Comparison of ENCODE assay signal across 33 cellular contexts in genomic region chr9:124680049-124680448, GRCh38.
"Had no signal": no experiment of that assay in that cellular context is flagged by ENCODE, and none has a peak within 500 bp of the region (broad histone marks: within the 10 kb centered on the region; RNA-seq: fewer than 3 reads in every experiment).

No MANE protein-coding gene starts in this region.

- ATAC-seq: activated CD4-positive, CD25-positive, alpha-beta regulatory T cell treated with anti-CD3 and anti-CD28 coated beads, Interleukin-2, amount 50 U/mL, for 24 hours; activated CD8-positive, alpha-beta memory T cell treated with anti-CD3 and anti-CD28 coated beads, Interleukin-2, amount 10 ng/mL, durations not matched to agents 7 days and 5 days; activated CD8-positive, alpha-beta T cell treated with anti-CD3 and anti-CD28 coated beads, Interleukin-2, amount 10 ng/mL, durations not matched to agents 7 days and 5 days; activated naive CD8-positive, alpha-beta T cell treated with anti-CD3 and anti-CD28 coated beads, Interleukin-2, amount 50 U/mL, for 24 hours; body of pancreas; esophagus mucosa; heart left ventricle; T-helper 17 cell had no signal

- H3K27ac Mint-ChIP-seq: activated B cell treated with CpG ODN at 0.5 μM for 24 hours; activated CD4-positive, alpha-beta memory T cell treated with anti-CD3 and anti-CD28 coated beads for 36 hours; activated CD8-positive, alpha-beta memory T cell treated with anti-CD3 and anti-CD28 coated beads, Interleukin-2, amount 10 ng/mL, durations not matched to agents 7 days and 5 days; activated CD8-positive, alpha-beta T cell treated with anti-CD3 and anti-CD28 coated beads, Interleukin-2, amount 10 ng/mL, durations not matched to agents 7 days and 5 days; activated naive CD4-positive, alpha-beta T cell treated with anti-CD3 and anti-CD28 coated beads for 36 hours; activated naive CD4-positive, alpha-beta T cell treated with anti-CD3 and anti-CD28 coated beads, Interleukin-2, amount 50 U/mL, for 24 hours; activated naive CD8-positive, alpha-beta T cell treated with anti-CD3 and anti-CD28 coated beads for 36 hours; activated naive CD8-positive, alpha-beta T cell treated with anti-CD3 and anti-CD28 coated beads, Interleukin-2, amount 50 U/mL, for 24 hours; activated T-helper 1 cell treated with anti-CD3 and anti-CD28 coated beads, Interleukin-12 subunit alpha, Interleukin-12 subunit beta, Interleukin-2, Interleukin-4 antibody, amounts not matched to agents 30 ng/mL and 10 ng/mL and 1 ng/mL, durations not matched to agents 14 hours and 24 hours and 36 hours; activated T-helper 2 cell treated with anti-CD3 and anti-CD28 coated beads, Interferon-gamma antibody, Interleukin-2, Interleukin-4, amounts not matched to agents 10 μg/mL and 5 μg/mL and 100 μg/mL, durations not matched to agents 14 hours and 24 hours and 36 hours; T-helper 17 cell; T-helper 2 cell treated with Interferon-gamma antibody and Interleukin-4, amounts not matched to agents 5 μg/mL and 100 μg/mL, for 36 hours had no signal

- H3K4me1 Mint-ChIP-seq: activated B cell treated with CpG ODN at 0.5 μM for 24 hours; activated CD8-positive, alpha-beta memory T cell treated with anti-CD3 and anti-CD28 coated beads, Interleukin-2, amount 10 ng/mL, durations not matched to agents 7 days and 5 days; activated naive CD4-positive, alpha-beta T cell treated with anti-CD3 and anti-CD28 coated beads, Interleukin-2, amount 50 U/mL, for 24 hours; activated naive CD8-positive, alpha-beta T cell treated with anti-CD3 and anti-CD28 coated beads for 36 hours; activated naive CD8-positive, alpha-beta T cell treated with anti-CD3 and anti-CD28 coated beads, Interleukin-2, amount 50 U/mL, for 24 hours; T-helper 17 cell had no signal

- H3K4me1 ChIP-seq: adrenal gland, colonic mucosa had no signal

- H3K36me3 Mint-ChIP-seq: activated CD4-positive, alpha-beta memory T cell treated with anti-CD3 and anti-CD28 coated beads for 36 hours; activated CD8-positive, alpha-beta memory T cell treated with anti-CD3 and anti-CD28 coated beads, Interleukin-2, amount 10 ng/mL, durations not matched to agents 7 days and 5 days; activated naive CD4-positive, alpha-beta T cell treated with anti-CD3 and anti-CD28 coated beads, Interleukin-2, amount 50 U/mL, for 24 hours; activated naive CD8-positive, alpha-beta T cell treated with anti-CD3 and anti-CD28 coated beads for 36 hours had no signal

- H3K27ac ChIP-seq: adrenal gland, body of pancreas, colonic mucosa, heart left ventricle, WERI-Rb-1 had no signal

- H3K4me3 ChIP-seq: adrenal gland, body of pancreas, colonic mucosa, heart left ventricle had no signal

- FAIRE-seq: frontal cortex had no signal

- H3K9me3 Mint-ChIP-seq: activated B cell treated with CpG ODN at 0.5 μM for 24 hours; activated CD4-positive, alpha-beta memory T cell treated with anti-CD3 and anti-CD28 coated beads for 36 hours; activated naive CD4-positive, alpha-beta T cell treated with anti-CD3 and anti-CD28 coated beads for 36 hours; activated naive CD4-positive, alpha-beta T cell treated with anti-CD3 and anti-CD28 coated beads, Interleukin-2, amount 50 U/mL, for 24 hours; activated naive CD8-positive, alpha-beta T cell treated with anti-CD3 and anti-CD28 coated beads for 36 hours; activated naive CD8-positive, alpha-beta T cell treated with anti-CD3 and anti-CD28 coated beads, Interleukin-2, amount 50 U/mL, for 24 hours; activated T-helper 1 cell treated with anti-CD3 and anti-CD28 coated beads, Interleukin-12 subunit alpha, Interleukin-12 subunit beta, Interleukin-2, Interleukin-4 antibody, amounts not matched to agents 30 ng/mL and 10 ng/mL and 1 ng/mL, durations not matched to agents 14 hours and 24 hours and 36 hours; activated T-helper 2 cell treated with anti-CD3 and anti-CD28 coated beads, Interferon-gamma antibody, Interleukin-2, Interleukin-4, amounts not matched to agents 10 μg/mL and 5 μg/mL and 100 μg/mL, durations not matched to agents 14 hours and 24 hours and 36 hours; T-helper 2 cell treated with Interferon-gamma antibody and Interleukin-4, amounts not matched to agents 5 μg/mL and 100 μg/mL, for 36 hours had no signal

- DNase-seq: activated B cell treated with CpG ODN at 0.5 μM for 24 hours; activated CD4-positive, alpha-beta memory T cell treated with anti-CD3 and anti-CD28 coated beads for 36 hours; activated CD4-positive, alpha-beta T cell treated with anti-CD3 and anti-CD28 coated beads for 48 hours; activated CD8-positive, alpha-beta memory T cell treated with anti-CD3 and anti-CD28 coated beads, Interleukin-2, amount 10 ng/mL, durations not matched to agents 7 days and 5 days; activated CD8-positive, alpha-beta memory T cell treated with anti-CD3 and anti-CD28 coated beads, Interleukin-2, amount 50 U/mL, for 4 hours; activated CD8-positive, alpha-beta T cell treated with anti-CD3 and anti-CD28 coated beads, Interleukin-2, amount 10 ng/mL, durations not matched to agents 7 days and 5 days; activated effector memory CD4-positive, alpha-beta T cell treated with anti-CD3 and anti-CD28 coated beads, Interleukin-2, amount 50 U/mL, for 16 hours; activated naive CD4-positive, alpha-beta T cell treated with anti-CD3 and anti-CD28 coated beads for 36 hours; activated naive CD8-positive, alpha-beta T cell treated with anti-CD3 and anti-CD28 coated beads for 36 hours; activated naive CD8-positive, alpha-beta T cell treated with anti-CD3 and anti-CD28 coated beads, Interleukin-2, amount 50 U/mL, for 24 hours; activated T-cell treated with anti-CD3 and anti-CD28 coated beads, Interleukin-2, amount 50 U/mL, for 1 hour; activated T-cell treated with anti-CD3 and anti-CD28 coated beads, Interleukin-2, amount 50 U/mL, for 48 hours; adrenal gland; amygdala; aorta; body of pancreas; caudate nucleus; colonic mucosa; effector CD8-positive, alpha-beta T cell; foreskin fibroblast; glutamatergic neuron; heart left ventricle; T-helper 1 cell; T-helper 17 cell; T1000; WERI-Rb-1 had no signal

- H3K36me3 ChIP-seq: adrenal gland, colonic mucosa, heart left ventricle had no signal

- H3K27me3 Mint-ChIP-seq: activated B cell treated with CpG ODN at 0.5 μM for 24 hours; activated naive CD8-positive, alpha-beta T cell treated with anti-CD3 and anti-CD28 coated beads for 36 hours; activated naive CD8-positive, alpha-beta T cell treated with anti-CD3 and anti-CD28 coated beads, Interleukin-2, amount 50 U/mL, for 24 hours had no signal

- H3K4me3 Mint-ChIP-seq: activated B cell treated with CpG ODN at 0.5 μM for 24 hours; activated CD4-positive, alpha-beta memory T cell treated with anti-CD3 and anti-CD28 coated beads for 36 hours; activated CD8-positive, alpha-beta memory T cell treated with anti-CD3 and anti-CD28 coated beads, Interleukin-2, amount 10 ng/mL, durations not matched to agents 7 days and 5 days; activated CD8-positive, alpha-beta T cell treated with anti-CD3 and anti-CD28 coated beads, Interleukin-2, amount 10 ng/mL, durations not matched to agents 7 days and 5 days; activated naive CD4-positive, alpha-beta T cell treated with anti-CD3 and anti-CD28 coated beads for 36 hours; activated naive CD4-positive, alpha-beta T cell treated with anti-CD3 and anti-CD28 coated beads, Interleukin-2, amount 50 U/mL, for 24 hours; activated naive CD8-positive, alpha-beta T cell treated with anti-CD3 and anti-CD28 coated beads for 36 hours; activated naive CD8-positive, alpha-beta T cell treated with anti-CD3 and anti-CD28 coated beads, Interleukin-2, amount 50 U/mL, for 24 hours; activated T-helper 1 cell treated with anti-CD3 and anti-CD28 coated beads, Interleukin-12 subunit alpha, Interleukin-12 subunit beta, Interleukin-2, Interleukin-4 antibody, amounts not matched to agents 30 ng/mL and 10 ng/mL and 1 ng/mL, durations not matched to agents 14 hours and 24 hours and 36 hours; T-helper 17 cell; T-helper 2 cell treated with Interferon-gamma antibody and Interleukin-4, amounts not matched to agents 5 μg/mL and 100 μg/mL, for 36 hours had no signal

- H3K9me3 ChIP-seq: adrenal gland, body of pancreas, colonic mucosa, heart left ventricle had no signal

- H3K27me3 ChIP-seq: adrenal gland, body of pancreas, colonic mucosa, heart left ventricle had no signal
